In the genomic region with DNA sequence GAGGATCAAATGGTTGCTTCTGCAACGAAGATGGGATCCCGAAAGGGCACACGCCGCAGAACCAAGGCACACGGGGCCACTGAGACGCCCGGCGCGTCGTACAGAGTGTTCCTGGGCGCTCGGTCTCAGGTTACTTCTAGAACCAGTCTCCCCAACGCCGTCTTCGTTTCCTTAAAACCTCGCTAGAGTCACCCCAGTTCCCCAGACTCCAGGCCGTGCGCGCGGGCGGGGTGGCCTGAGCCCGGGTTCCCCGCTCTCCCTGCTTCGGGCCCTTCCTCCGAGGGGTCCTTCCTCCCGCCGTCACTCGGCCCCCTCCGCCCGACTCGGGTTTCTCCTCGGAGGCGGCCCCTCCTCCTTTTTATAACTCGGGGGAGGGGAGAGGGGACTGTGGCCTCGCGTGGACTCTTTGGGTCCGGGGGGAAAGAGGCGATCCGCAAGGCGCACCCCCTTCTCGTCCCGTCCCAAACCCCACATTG, we compare ENCODE assay signal across 8 cellular contexts.
DNase-seq lines count a peak whose midpoint lies in the region; ATAC-seq and TF ChIP-seq lines count a peak whose summit lies in the region.

No MANE protein-coding gene starts in this region.

- peak overlapping the region; percentile 82 for H3K4me3 ChIP-seq in NT2/D1 (ENCODE audit: insufficient read length, low read depth)
- peak overlapping the region; percentile 74 to 82 for H3K4me3 ChIP-seq in neutrophil (ENCODE audit: low read depth in 1 of 2, low read length in 1 of 2)

- ATAC-seq in HG02798 (IDR thresholded peaks at IDR 0.05; ENCODE audit: poor library complexity, unreplicated experiment) (peak; percentile 14), GM19452 (IDR thresholded peaks at IDR 0.05; ENCODE audit: unreplicated experiment) (no peak)

- H3K9me3 ChIP-seq in NT2/D1 (ENCODE audit: insufficient read depth, low read length) (no peaks in the 10 kb centered on the region; the same call in 1 of the 2 replicates), neutrophil (no peaks in the 10 kb centered on the region)

- DNase-seq in GM03348 (ENCODE audit: low spot score) (peak; percentile 65), NT2/D1 (ENCODE audit: low read depth, low spot score) (no peak), activated gamma-delta T cell (lab: John Stamatoyannopoulos, UW) (peak; percentile 17), globus pallidus (ENCODE audit: low spot score) (peak; percentile 21), DMS 273 (lab: John Stamatoyannopoulos, UW; ENCODE audit: unreplicated experiment) (no peak)

- H3K27me3 ChIP-seq in NT2/D1 (ENCODE audit: insufficient read depth, insufficient read length) (peaks cover 39% of the 10 kb centered on the region), neutrophil (peaks cover 89% of the 10 kb centered on the region)

- H3K4me1 ChIP-seq in NT2/D1 (ENCODE audit: insufficient read depth, insufficient read length) (peaks cover 7% of the 10 kb centered on the region), neutrophil (ENCODE audit: control insufficient read depth in 1 of 2, insufficient read depth in 1 of 2, low read depth in 1 of 2, low read length in 1 of 2) (peaks cover 25 to 28% of the 10 kb centered on the region in 2 experiments)

- no peak overlapping the region for H3K27ac ChIP-seq in neutrophil

- TF ChIP-seq CTCF in neutrophil (IDR thresholded peaks at IDR 0.05): no peak

- H3K36me3 ChIP-seq in NT2/D1 (ENCODE audit: insufficient read depth, insufficient read length, low read length) (peaks cover 29% of the 10 kb centered on the region), neutrophil (no peaks in the 10 kb centered on the region)

- H3K9ac ChIP-seq in NT2/D1 (ENCODE audit: insufficient read length, low read depth): peak overlapping the region; percentile 95

Comparison
In these comparisons a context has a peak if more than half of its experiments do, and no peak if none do; other contexts are left out.
1. DNase-seq: peak in GM03348 (single experiment), activated gamma-delta T cell (single experiment) and globus pallidus (single experiment); none in NT2/D1 (single experiment) and DMS 273 (single experiment).